Comparison of ENCODE assay signal across 8 cellular contexts in genomic region chr7:133081119-133081604, GRCh38. TPM values are rescaled to one million over a fixed set of nuclear protein-coding genes. Genes with fewer than 3 reads are reported as not detected.
A peak's percentile ranks its signal among the peaks of the same experiment; 100 is the strongest.
DNase-seq lines count a peak whose midpoint lies in the region; ATAC-seq and TF ChIP-seq lines count a peak whose summit lies in the region.

No MANE protein-coding gene starts in this region.

- CTCF ChIA-PET in AG04449 (lab: Yijun Ruan, JAX) = no interaction called here

- H3K27ac ChIP-seq in HL-60 (replicated peaks) (peak overlapping the region; percentile 95), cardiac muscle cell (peak overlapping the region; percentile 86), prostate gland (peak overlapping the region; percentile 65 to 79)

- POLR2A ChIA-PET in AG04449 (lab: Yijun Ruan, JAX) = no interaction called here

- H3K4me3 ChIP-seq in AG04449 (ENCODE audit: low read depth, low read length) (peak overlapping the region; percentile 84), HL-60 (replicated peaks; ENCODE audit: insufficient read depth, low read length) (peak overlapping the region; percentile 73), cardiac muscle cell (peak overlapping the region; percentile 90), prostate gland (peak overlapping the region; percentile 83 to 87)

- 7% methylated on average over 8 of the region's 8 CpGs for WGBS in prostate gland

- TF ChIP-seq CTCF in AG04449 (IDR thresholded peaks at IDR 0.05; ENCODE audit: insufficient read depth, low read length, missing control alignments) = no peak
- TF ChIP-seq CTCF in HL-60 (IDR thresholded peaks at IDR 0.05; ENCODE audit: insufficient read depth, low read length) = no peak
- TF ChIP-seq CTCF in cardiac muscle cell (IDR thresholded peaks at IDR 0.05; ENCODE audit: low read depth, low read length) = no peak
- no peak for TF ChIP-seq CTCF in prostate gland (IDR thresholded peaks at IDR 0.05)

- DNase-seq in AG04449 (ENCODE audit: low read depth, low spot score) (no peak), HL-60 (ENCODE audit: low read depth in 1 of 2, low spot score in 1 of 2) (peak in 1 of 2 experiments; percentile 3), cardiac muscle cell (ENCODE audit: low read depth in 1 of 2, low spot score in 1 of 2) (peak in 1 of 2 donors; percentile 43), prostate gland (ENCODE audit: low spot score) (no peak), LoVo (ENCODE audit: low spot score) (no peak)
- DNase-seq in activated CD8-positive, alpha-beta memory T cell treated with anti-CD3 and anti-CD28 coated beads, Interleukin-2, amount 50 U/mL, for 48 hours = peak; percentile 58

- H3K9me3 ChIP-seq in cardiac muscle cell (ENCODE audit: low read depth) (no peaks in the 10 kb centered on the region), prostate gland (no peaks in the 10 kb centered on the region)

- H3K27me3 ChIP-seq in HL-60 (ENCODE audit: insufficient read depth, poor library complexity, severe bottlenecking) = no peaks in the 10 kb centered on the region
- H3K27me3 ChIP-seq in cardiac muscle cell = no peaks in the 10 kb centered on the region
- no peaks in the 10 kb centered on the region for H3K27me3 ChIP-seq in prostate gland (replicated peaks; ENCODE audit: insufficient read depth)

- H3K4me1 ChIP-seq in cardiac muscle cell (ENCODE audit: low read depth) = peaks cover 7% of the 10 kb centered on the region
- no peaks in the 10 kb centered on the region for H3K4me1 ChIP-seq in prostate gland (replicated peaks)

- no peaks in the 10 kb centered on the region for H3K36me3 ChIP-seq in cardiac muscle cell
- no peaks in the 10 kb centered on the region for H3K36me3 ChIP-seq in prostate gland

- intact Hi-C loops in prostate gland (cut with DNase I) = loop anchor here (5.0 kb wide), 1 partner anchor 171 kb away; the partner anchor contains the start of gene EXOC4

- ATAC-seq in GM18502 (IDR thresholded peaks at IDR 0.05; ENCODE audit: poor library complexity, unreplicated experiment) = no peak
- ATAC-seq in HG02610 (IDR thresholded peaks at IDR 0.05; ENCODE audit: unreplicated experiment) = no peak

- no peak for TF ChIP-seq POLR2A in prostate gland (IDR thresholded peaks at IDR 0.05)

RNA-seq across cellular contexts. Expression of gene CHCHD3, which starts 0.7 kb away (rescaled TPM):
- total RNA-seq in cardiac muscle cell (95.1 and 99.1 TPM in 2 replicates), prostate gland (10 to 100 TPM; 33.2 to 40.9 TPM)
- 102 and 127 TPM in 2 replicates for polyA plus RNA-seq in cardiac muscle cell
